Comparison of ENCODE assay signal across 2 cellular contexts in the genomic region with DNA sequence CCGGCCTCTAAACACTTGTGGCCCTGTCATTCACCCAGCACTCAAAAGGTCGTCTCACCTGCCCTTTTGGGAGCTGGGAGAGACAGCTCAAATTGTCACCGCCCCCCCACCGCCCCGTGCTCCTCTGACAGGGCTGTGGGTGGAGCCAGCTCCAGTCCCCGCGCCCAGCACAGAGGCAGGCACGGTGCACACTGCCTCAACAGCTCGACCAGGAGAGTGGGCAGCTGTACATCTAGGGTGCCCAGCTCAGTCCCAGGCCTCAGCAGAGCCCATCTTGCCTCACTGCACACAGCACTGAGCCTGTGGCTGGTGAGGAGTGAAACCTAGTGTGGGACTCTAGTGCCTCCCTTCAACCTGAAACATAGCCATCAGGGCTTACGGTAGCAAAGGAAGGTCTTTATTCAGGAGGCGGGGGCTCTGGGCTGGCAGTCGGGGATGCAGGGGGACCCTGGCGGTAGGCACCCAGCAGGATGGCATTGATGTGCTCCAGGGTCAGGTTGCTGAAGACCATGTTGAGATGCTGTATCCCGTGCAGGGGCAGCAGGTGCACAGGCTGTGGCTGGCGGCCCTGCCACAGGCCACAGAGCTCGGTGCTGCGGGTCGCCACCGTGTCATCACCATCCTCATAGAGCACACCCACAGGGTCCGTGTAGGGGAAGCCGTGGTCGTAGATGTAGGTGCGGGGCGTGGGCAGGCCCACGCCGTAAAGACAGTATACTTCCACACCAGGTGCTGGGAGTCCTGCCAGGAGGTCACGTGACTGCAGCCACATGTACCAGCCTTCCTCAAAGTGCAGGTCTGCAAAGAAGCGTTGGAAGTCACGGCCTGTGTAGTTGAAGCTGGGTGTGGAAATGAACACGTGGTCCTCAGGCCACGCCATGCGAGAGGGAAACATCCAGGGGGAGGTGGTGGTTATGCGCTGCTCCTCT.
TF ChIP-seq lines count a peak whose summit lies in the region.

No MANE protein-coding gene starts in this region.

TF ChIP-seq in IMR-90, 13 proteins besides CTCF, POLR2A, EP300 and RAD21:
- TF ChIP-seq RCOR1 (IDR thresholded peaks at IDR 0.05; ENCODE audit: insufficient replicate concordance, low read length) (no peak), MXI1 (IDR thresholded peaks at IDR 0.05; ENCODE audit: borderline replicate concordance, low read depth, low read length) (no peak), NFE2L2 (IDR thresholded peaks at IDR 0.05; ENCODE audit: low read depth, low read length) (no peak), SMC3 (IDR thresholded peaks at IDR 0.05; ENCODE audit: low read depth, low read length) (no peak), RFX5 (IDR thresholded peaks at IDR 0.05; ENCODE audit: low read depth, low read length) (no peak), CHD1 (IDR thresholded peaks at IDR 0.05; ENCODE audit: low read depth, low read length) (no peak), BHLHE40 (IDR thresholded peaks at IDR 0.05; ENCODE audit: low read depth, low read length) (no peak), USF2 (IDR thresholded peaks at IDR 0.05; ENCODE audit: low read depth, low read length) (no peak), MAZ (IDR thresholded peaks at IDR 0.05; ENCODE audit: borderline replicate concordance, low read depth, low read length) (no peak), CEBPB (IDR thresholded peaks at IDR 0.05; ENCODE audit: low read depth, low read length) (no peak), MAFK (IDR thresholded peaks at IDR 0.05; ENCODE audit: low read depth, low read length) (no peak), FOS (IDR thresholded peaks at IDR 0.05; ENCODE audit: low read depth, low read length) (no peak)
- TF ChIP-seq, protein P1, sequence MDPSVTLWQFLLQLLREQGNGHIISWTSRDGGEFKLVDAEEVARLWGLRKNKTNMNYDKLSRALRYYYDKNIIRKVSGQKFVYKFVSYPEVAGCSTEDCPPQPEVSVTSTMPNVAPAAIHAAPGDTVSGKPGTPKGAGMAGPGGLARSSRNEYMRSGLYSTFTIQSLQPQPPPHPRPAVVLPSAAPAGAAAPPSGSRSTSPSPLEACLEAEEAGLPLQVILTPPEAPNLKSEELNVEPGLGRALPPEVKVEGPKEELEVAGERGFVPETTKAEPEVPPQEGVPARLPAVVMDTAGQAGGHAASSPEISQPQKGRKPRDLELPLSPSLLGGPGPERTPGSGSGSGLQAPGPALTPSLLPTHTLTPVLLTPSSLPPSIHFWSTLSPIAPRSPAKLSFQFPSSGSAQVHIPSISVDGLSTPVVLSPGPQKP (IDR thresholded peaks at IDR 0.05; ENCODE audit: borderline replicate concordance, low read depth, low read length), result no peak

TF ChIP-seq in endothelial cell of umbilical vein, 7 proteins besides CTCF, POLR2A, EP300 and RAD21:
- TF ChIP-seq POLR2AphosphoS5 (IDR thresholded peaks at IDR 0.05; ENCODE audit: insufficient read depth, low read depth, low read length) (peak; percentile 7), GATA2 (IDR thresholded peaks at IDR 0.05; ENCODE audit: insufficient read depth, insufficient read length, low read depth, low read length) (no peak)
